ENCODE assay signal across 14 cellular contexts in the genomic region with DNA sequence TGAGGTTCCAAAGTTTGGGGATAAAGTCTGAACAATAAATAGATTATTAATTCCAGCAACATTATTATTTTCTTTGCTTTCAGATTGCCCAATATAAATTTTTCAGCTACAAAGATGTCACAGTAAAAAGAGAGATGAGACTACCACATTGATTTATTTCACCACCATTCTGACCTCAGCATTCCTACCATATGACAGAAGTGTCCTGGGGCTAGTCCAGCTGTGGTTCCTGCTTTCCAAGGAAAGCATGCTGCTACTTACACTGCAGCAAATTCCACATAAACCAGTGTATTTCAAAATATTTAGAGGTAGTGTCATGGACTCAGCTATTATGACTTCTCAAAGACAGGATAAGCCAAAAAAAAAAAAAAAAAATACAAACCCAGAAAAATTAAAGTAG.
DNase-seq lines count a peak whose midpoint lies in the region; ATAC-seq and TF ChIP-seq lines count a peak whose summit lies in the region.
"Had no signal": no experiment of that assay in that cellular context is flagged by ENCODE, and none has a peak within 500 bp of the region (broad histone marks: within the 10 kb centered on the region; RNA-seq: fewer than 3 reads in every experiment).

No MANE protein-coding gene starts in this region.

- H3K27ac ChIP-seq in PC-9 (peak overlapping the region; percentile 30), left lung (no peak overlapping the region)
- H3K27ac ChIP-seq in CD4-positive, alpha-beta T cell (ENCODE audit: low read depth, low read length), result no peak overlapping the region
- H3K27ac ChIP-seq: neural progenitor cell, stomach had no signal

- no peak for TF ChIP-seq CTCF in PC-9 (conservative IDR thresholded peaks at IDR 0.05)
- no peak for TF ChIP-seq CTCF in epithelial cell of esophagus (IDR thresholded peaks at IDR 0.05; ENCODE audit: insufficient read depth, low read depth, low read length, missing control alignments)
- no peak for TF ChIP-seq CTCF in left lung (IDR thresholded peaks at IDR 0.05)
- no peak for TF ChIP-seq CTCF in CD4-positive, alpha-beta T cell (IDR thresholded peaks at IDR 0.05)

- H3K9me2 ChIP-seq in PC-9 (ENCODE audit: insufficient read depth), result no peaks in the 10 kb centered on the region

- no peaks in the 10 kb centered on the region for H3K9me3 ChIP-seq in PC-9 (ENCODE audit: insufficient read depth, low read depth)
- H3K9me3 ChIP-seq in left lung, result no peaks in the 10 kb centered on the region
- no peaks in the 10 kb centered on the region for H3K9me3 ChIP-seq in CD4-positive, alpha-beta T cell (ENCODE audit: control insufficient read depth, low read length)
- H3K9me3 ChIP-seq: stomach had no signal

- no peak overlapping the region for H3K27ac Mint-ChIP-seq in CD4-positive, alpha-beta T cell
- H3K27ac Mint-ChIP-seq: activated naive CD8-positive, alpha-beta T cell treated with anti-CD3 and anti-CD28 coated beads, Interleukin-2, amount 10 ng/mL, durations not matched to agents 7 days and 5 days; neural progenitor cell had no signal

- H3K27me3 ChIP-seq in PC-9 (ENCODE audit: insufficient read depth, low read depth) (no peaks in the 10 kb centered on the region), left lung (no peaks in the 10 kb centered on the region)
- H3K27me3 ChIP-seq in CD4-positive, alpha-beta T cell (ENCODE audit: control insufficient read depth, insufficient read depth, low read length), result no peaks in the 10 kb centered on the region
- H3K27me3 ChIP-seq: neural progenitor cell, stomach had no signal

- H3K36me3 Mint-ChIP-seq in CD4-positive, alpha-beta T cell (ENCODE audit: low read depth), result no peaks in the 10 kb centered on the region
- H3K36me3 Mint-ChIP-seq: activated naive CD8-positive, alpha-beta T cell treated with anti-CD3 and anti-CD28 coated beads, Interleukin-2, amount 10 ng/mL, durations not matched to agents 7 days and 5 days; neural progenitor cell had no signal

- H2AFZ ChIP-seq in PC-9, result no peak overlapping the region
- H2AFZ ChIP-seq: neural progenitor cell had no signal

- ATAC-seq in left lung, result peak; percentile 44
- no peak for ATAC-seq in CD4-positive, alpha-beta T cell (ENCODE audit: poor library complexity)

- no peaks in the 10 kb centered on the region for H3K79me2 ChIP-seq in PC-9 (ENCODE audit: low read depth)

- H3K4me3 ChIP-seq in PC-9 (no peak overlapping the region), epithelial cell of esophagus (ENCODE audit: low read length) (no peak overlapping the region), left lung (no peak overlapping the region)
- H3K4me3 ChIP-seq: neural progenitor cell, stomach had no signal

- H3K4me3 Mint-ChIP-seq in CD4-positive, alpha-beta T cell, result no peak overlapping the region
- H3K4me3 Mint-ChIP-seq: activated naive CD8-positive, alpha-beta T cell treated with anti-CD3 and anti-CD28 coated beads, Interleukin-2, amount 10 ng/mL, durations not matched to agents 7 days and 5 days; neural progenitor cell had no signal

- H3K4me1 Mint-ChIP-seq in CD4-positive, alpha-beta T cell (ENCODE audit: low read depth), result no peaks in the 10 kb centered on the region
- H3K4me1 Mint-ChIP-seq: activated naive CD8-positive, alpha-beta T cell treated with anti-CD3 and anti-CD28 coated beads, Interleukin-2, amount 10 ng/mL, durations not matched to agents 7 days and 5 days; neural progenitor cell had no signal

- CTCF ChIA-PET in PC-9 (lab: Charles Lee), result no interaction called here
- CTCF ChIA-PET in CD4-positive, alpha-beta T cell (lab: Charles Lee), result no interaction called here

- peak overlapping the region; percentile 10; the same call in 1 of the 2 replicates for H3K4me2 ChIP-seq in PC-9
- H3K4me2 ChIP-seq: neural progenitor cell had no signal

- no peaks in the 10 kb centered on the region for H3F3A ChIP-seq in PC-9 (ENCODE audit: insufficient read depth, low read depth)

- H4K20me1 ChIP-seq in PC-9 (ENCODE audit: insufficient read depth), result no peaks in the 10 kb centered on the region

- peaks cover 5% of the 10 kb centered on the region for H3K9me3 Mint-ChIP-seq in CD4-positive, alpha-beta T cell
- H3K9me3 Mint-ChIP-seq: activated naive CD8-positive, alpha-beta T cell treated with anti-CD3 and anti-CD28 coated beads, Interleukin-2, amount 10 ng/mL, durations not matched to agents 7 days and 5 days; neural progenitor cell had no signal

- H3K4me1 ChIP-seq in PC-9 (replicated peaks; ENCODE audit: insufficient read depth), result 0 out of 2 replicates have a peak, but pooled peaks cover 10% of the 10 kb centered on the region
- no peaks in the 10 kb centered on the region for H3K4me1 ChIP-seq in left lung
- H3K4me1 ChIP-seq: neural progenitor cell, stomach had no signal

- H3K36me3 ChIP-seq in PC-9 (ENCODE audit: low read depth), result no peaks in the 10 kb centered on the region
- no peaks in the 10 kb centered on the region for H3K36me3 ChIP-seq in left lung
- H3K36me3 ChIP-seq: neural progenitor cell, stomach had no signal

- no peaks in the 10 kb centered on the region for H3K27me3 Mint-ChIP-seq in CD4-positive, alpha-beta T cell
- H3K27me3 Mint-ChIP-seq: activated naive CD8-positive, alpha-beta T cell treated with anti-CD3 and anti-CD28 coated beads, Interleukin-2, amount 10 ng/mL, durations not matched to agents 7 days and 5 days had no signal

- POLR2A ChIA-PET in PC-9 (lab: Charles Lee; ENCODE audit: unreplicated experiment), result interaction anchor here (0.7 kb wide), 1 partner anchor 18 kb away, joined by 15 read pairs; no protein-coding TSS in a partner anchor
- POLR2A ChIA-PET in CD4-positive, alpha-beta T cell (lab: Charles Lee), result no interaction called here

- no TSS peak for BruUV-seq in PC-9 (replicated peaks; lab: Mats Ljungman, UMichigan)

- DNase-seq in AG08395 (ENCODE audit: low spot score) (peak; percentile 85), PC-9 (peak; percentile 55), epithelial cell of esophagus (ENCODE audit: low read depth) (peak; percentile 76), left lung (no peak), NCI-H524 treated with DMSO at 0.1 percent for 48 hours (lab: John Stamatoyannopoulos, UW) (no peak), NCI-H1092 (lab: John Stamatoyannopoulos, UW) (no peak)
- no peak for DNase-seq in stimulated activated naive CD4-positive, alpha-beta T cell treated with Interleukin-2 at 50 U/mL for 16 hours (lab: John Stamatoyannopoulos, UW)
- no peak for DNase-seq in CD4-positive, alpha-beta T cell
- DNase-seq: activated naive CD8-positive, alpha-beta T cell treated with anti-CD3 and anti-CD28 coated beads, Interleukin-2, amount 10 ng/mL, durations not matched to agents 7 days and 5 days; kidney; NCI-H2107; stomach; T-helper 9 cell had no signal

- intact Hi-C loops in PC-9 (cut with micrococcal nuclease; ENCODE audit: unreplicated experiment) (loop anchor here (2.0 kb wide), 1 partner anchor 18 kb away; no protein-coding TSS in a partner anchor), left lung (cut with DNase I) (no loop called here)
- intact Hi-C loops in CD4-positive, alpha-beta T cell (cut with DNase I, micrococcal nuclease), result no loop called here

Comparison
In these comparisons a context has a peak if more than half of its experiments do, and no peak if none do; other contexts are left out.
1. DNase-seq: peak in AG08395 (single experiment), PC-9 (2 of 2) and epithelial cell of esophagus (single experiment); none in left lung (0 of 2), stimulated activated naive CD4-positive, alpha-beta T cell treated with Interleukin-2 at 50 U/mL for 16 hours (single experiment), NCI-H524 treated with DMSO at 0.1 percent for 48 hours (single experiment), CD4-positive, alpha-beta T cell (0 of 10) and NCI-H1092 (single experiment).